In genomic region chr9:35826071-35826701, GRCh38 we compare ENCODE assay signal across 8 cellular contexts. TPM values are rescaled to one million over a fixed set of nuclear protein-coding genes. Genes with fewer than 3 reads are reported as not detected.
A peak's percentile ranks its signal among the peaks of the same experiment; 100 is the strongest.
DNase-seq lines count a peak whose midpoint lies in the region; ATAC-seq, FAIRE-seq and TF ChIP-seq lines count a peak whose summit lies in the region.

No MANE protein-coding gene starts in this region.

- H3K9me3 ChIP-seq in PC-9 (ENCODE audit: insufficient read depth, low read depth): no peaks in the 10 kb centered on the region
- no peaks in the 10 kb centered on the region for H3K9me3 ChIP-seq in thoracic aorta

- H3K27ac ChIP-seq in PC-9: no peak overlapping the region
- H3K27ac ChIP-seq in thoracic aorta: no peak overlapping the region

- peak; percentile 51 for ATAC-seq in GM18909 (IDR thresholded peaks at IDR 0.05; ENCODE audit: poor library complexity, unreplicated experiment)
- peak; percentile 33 for ATAC-seq in thoracic aorta (ENCODE audit: insufficient number of reproducible peaks, low FRiP score, low read depth)

- H3K4me3 ChIP-seq in PC-9: no peak overlapping the region
- no peak overlapping the region for H3K4me3 ChIP-seq in kidney epithelial cell (ENCODE audit: low read depth, low read length)
- H3K4me3 ChIP-seq in thoracic aorta: no peak overlapping the region

- H3K4me1 ChIP-seq in PC-9 (replicated peaks; ENCODE audit: insufficient read depth) (no peaks in the 10 kb centered on the region), thoracic aorta (ENCODE audit: control insufficient read depth in 1 of 2, low read depth in 2 of 2) (peaks cover 11 to 35% of the 10 kb centered on the region in 2 donors)

- H3K79me2 ChIP-seq in PC-9 (ENCODE audit: low read depth): no peaks in the 10 kb centered on the region

- H2AFZ ChIP-seq in PC-9: no peak overlapping the region

- no peaks in the 10 kb centered on the region for H3K27me3 ChIP-seq in PC-9 (ENCODE audit: insufficient read depth, low read depth)
- H3K27me3 ChIP-seq in kidney epithelial cell (ENCODE audit: control insufficient read depth, insufficient read depth, low read length): no peaks in the 10 kb centered on the region
- no peaks in the 10 kb centered on the region for H3K27me3 ChIP-seq in thoracic aorta (replicated peaks; ENCODE audit: insufficient read depth)

- H3K36me3 ChIP-seq in PC-9 (ENCODE audit: low read depth) (no peaks in the 10 kb centered on the region), kidney epithelial cell (ENCODE audit: control insufficient read depth, insufficient read depth, low read length) (no peaks in the 10 kb centered on the region), thoracic aorta (no peaks in the 10 kb centered on the region)

- POLR2A ChIA-PET in PC-9 (lab: Charles Lee; ENCODE audit: unreplicated experiment): no interaction called here

- no peaks in the 10 kb centered on the region for H3F3A ChIP-seq in PC-9 (ENCODE audit: insufficient read depth, low read depth)

- peak; percentile 40 for TF ChIP-seq CTCF in D721Med (IDR thresholded peaks at IDR 0.05; ENCODE audit: insufficient read depth, missing control alignments)
- peak; percentile 74 for TF ChIP-seq CTCF in PC-9 (conservative IDR thresholded peaks at IDR 0.05)
- TF ChIP-seq CTCF in kidney epithelial cell (IDR thresholded peaks at IDR 0.05; ENCODE audit: insufficient read depth, low read length, poor library complexity, severe bottlenecking): peak; percentile 77
- peak; percentile 71 for TF ChIP-seq CTCF in thoracic aorta (IDR thresholded peaks at IDR 0.05)

- intact Hi-C loops in PC-9 (cut with micrococcal nuclease; ENCODE audit: unreplicated experiment): loop anchor here (1.0 to 5.0 kb wide), 2 partner anchors 56 to 179 kb away; no protein-coding TSS in a partner anchor

- BruUV-seq in PC-9 (replicated peaks; lab: Mats Ljungman, UMichigan): no TSS peak

- DNase-seq in D721Med (ENCODE audit: insufficient read length, low spot score): no peak
- DNase-seq in KBM-7: peak; percentile 90
- no peak for DNase-seq in PC-9
- peak; percentile 16 to 72 for DNase-seq in T47D (ENCODE audit: low read depth in 1 of 2, low spot score in 1 of 2)
- no peak for DNase-seq in kidney epithelial cell (ENCODE audit: low read depth)
- no peak for DNase-seq in thoracic aorta (ENCODE audit: low spot score)
- DNase-seq in cerebellar nuclear complex (lab: John Stamatoyannopoulos, UW): no peak

- no peak overlapping the region for H3K4me2 ChIP-seq in PC-9

- CTCF ChIA-PET in PC-9 (lab: Charles Lee): interaction anchor here (0.7 to 1.4 kb wide), 2 partner anchors 56 to 339 kb away, joined by 4 to 7 read pairs; no protein-coding TSS in a partner anchor

- in situ Hi-C loops in KBM-7 (cut with MboI; ENCODE audit: low pct_unique_long_range_greater_than_20kb, low sequenced_read_pairs) (no loop called here), T47D (cut with HindIII; ENCODE audit: low pct_unique_long_range_greater_than_20kb, low sequenced_read_pairs) (no loop called here)

- H4K20me1 ChIP-seq in PC-9 (ENCODE audit: insufficient read depth): no peaks in the 10 kb centered on the region

- H3K9me2 ChIP-seq in PC-9 (ENCODE audit: insufficient read depth): no peaks in the 10 kb centered on the region

- FAIRE-seq in D721Med (lab: Jason Lieb, UNC): no peak

RNA-seq across cellular contexts. Expression of gene FAM221B, which starts 2.3 kb away (rescaled TPM):
- total RNA-seq in PC-9 (2021) (not detected in 2 replicates), kidney epithelial cell (not detected in 2 replicates), thoracic aorta (not detected)

RNA-seq across cellular contexts. Expression of gene TMEM8B, which starts 2.8 kb away (rescaled TPM):
- total RNA-seq in PC-9 (2021): 6.3 and 6.4 TPM in 2 replicates
- 5.9 and 11.5 TPM in 2 replicates for total RNA-seq in kidney epithelial cell
- 10 to 100 TPM; 14.6 to 24.2 TPM for total RNA-seq in thoracic aorta

RNA-seq across cellular contexts. Expression of gene HINT2, which starts 11.3 kb away (rescaled TPM):
- total RNA-seq in PC-9 (2021) (53.1 and 73.9 TPM in 2 replicates), kidney epithelial cell (46.1 and 54.9 TPM in 2 replicates), thoracic aorta (10 to 100 TPM; 18.4 to 45.4 TPM)

RNA-seq across cellular contexts. Expression of gene SPAG8, which starts 14.1 kb away (rescaled TPM):
- total RNA-seq in PC-9 (2021): 0.48 and 1.0 TPM in 2 replicates
- not detected in 2 replicates for total RNA-seq in kidney epithelial cell
- 1 to 10 TPM in 1 of 2 donors, under 1 TPM in 1; 0.21 to 5.7 TPM for total RNA-seq in thoracic aorta

RNA-seq across cellular contexts. Expression of gene NPR2, which starts 34.8 kb away (rescaled TPM):
- total RNA-seq in PC-9 (2021) (11.3 and 12.2 TPM in 2 replicates), kidney epithelial cell (35.9 and 39.8 TPM in 2 replicates), thoracic aorta (10 to 100 TPM; 30.8 to 38.2 TPM)

Comparison
In these comparisons a context has a peak if more than half of its experiments do, and no peak if none do; other contexts are left out.
1. DNase-seq: peak in KBM-7 (single experiment) and T47D (2 of 2); none in D721Med (single experiment), PC-9 (0 of 2), kidney epithelial cell (single experiment), thoracic aorta (single experiment) and cerebellar nuclear complex (0 of 2).
2. Peak in every context shown above with its lines, with median percentiles within 50 percentile points of each other: CTCF ChIP-seq.